9 cellular contexts compared by ENCODE assay signal in genomic region chr5:74659172-74659571, GRCh38.
"Had no signal": no experiment of that assay in that cellular context is flagged by ENCODE, and none has a peak within 500 bp of the region (broad histone marks: within the 10 kb centered on the region; RNA-seq: fewer than 3 reads in every experiment).

No MANE protein-coding gene starts in this region.

- H2AFZ ChIP-seq: GM23248 had no signal

- H3K36me3 ChIP-seq: HAP-1 had no signal

- ATAC-seq: HCT116, HepG2, K562 had no signal

- DNase-seq: GM23248, GOT3, H7, KG1 had no signal

- H3K27ac ChIP-seq: GM23248, HL-60 had no signal

- H3K9ac ChIP-seq: GM23248 had no signal

- H3K4me3 ChIP-seq: GM23248, HAP-1, K562 had no signal

- H3K4me1 ChIP-seq: HAP-1 had no signal
